29 cellular contexts compared by ENCODE assay signal in genomic region chr20:48156951-48157700, GRCh38.
"Had no signal": no experiment of that assay in that cellular context is flagged by ENCODE, and none has a peak within 500 bp of the region (broad histone marks: within the 10 kb centered on the region; RNA-seq: fewer than 3 reads in every experiment).

No MANE protein-coding gene starts in this region.

- H3K36me3 Mint-ChIP-seq: activated CD4-positive, alpha-beta memory T cell treated with anti-CD3 and anti-CD28 coated beads for 36 hours; activated CD8-positive, alpha-beta memory T cell treated with anti-CD3 and anti-CD28 coated beads, Interleukin-2, amount 10 ng/mL, durations not matched to agents 7 days and 5 days; activated naive CD4-positive, alpha-beta T cell treated with anti-CD3 and anti-CD28 coated beads, Interleukin-2, amount 10 ng/mL, durations not matched to agents 7 days and 5 days; brain had no signal

- H3K4me3 Mint-ChIP-seq: activated B cell treated with CpG ODN at 0.5 μM for 24 hours; activated CD4-positive, alpha-beta memory T cell treated with anti-CD3 and anti-CD28 coated beads for 36 hours; activated CD8-positive, alpha-beta memory T cell treated with anti-CD3 and anti-CD28 coated beads, Interleukin-2, amount 10 ng/mL, durations not matched to agents 7 days and 5 days; activated naive CD4-positive, alpha-beta T cell treated with anti-CD3 and anti-CD28 coated beads, Interleukin-2, amount 10 ng/mL, durations not matched to agents 7 days and 5 days; activated naive CD8-positive, alpha-beta T cell; activated naive CD8-positive, alpha-beta T cell treated with anti-CD3 and anti-CD28 coated beads, Interleukin-2, amount 50 U/mL, for 24 hours; brain had no signal

- H3K27ac ChIP-seq: VCaP had no signal

- H3K27ac Mint-ChIP-seq: activated B cell treated with CpG ODN at 0.5 μM for 24 hours; activated CD4-positive, alpha-beta memory T cell treated with anti-CD3 and anti-CD28 coated beads for 36 hours; activated CD8-positive, alpha-beta memory T cell treated with anti-CD3 and anti-CD28 coated beads, Interleukin-2, amount 10 ng/mL, durations not matched to agents 7 days and 5 days; activated naive CD4-positive, alpha-beta T cell treated with anti-CD3 and anti-CD28 coated beads, Interleukin-2, amount 10 ng/mL, durations not matched to agents 7 days and 5 days; activated naive CD8-positive, alpha-beta T cell; activated naive CD8-positive, alpha-beta T cell treated with anti-CD3 and anti-CD28 coated beads, Interleukin-2, amount 50 U/mL, for 24 hours had no signal

- H3K4me1 Mint-ChIP-seq: activated B cell treated with CpG ODN at 0.5 μM for 24 hours; activated CD8-positive, alpha-beta memory T cell treated with anti-CD3 and anti-CD28 coated beads, Interleukin-2, amount 10 ng/mL, durations not matched to agents 7 days and 5 days; activated naive CD4-positive, alpha-beta T cell treated with anti-CD3 and anti-CD28 coated beads, Interleukin-2, amount 10 ng/mL, durations not matched to agents 7 days and 5 days; activated naive CD8-positive, alpha-beta T cell treated with anti-CD3 and anti-CD28 coated beads, Interleukin-2, amount 50 U/mL, for 24 hours had no signal

- ATAC-seq: activated CD8-positive, alpha-beta memory T cell treated with anti-CD3 and anti-CD28 coated beads, Interleukin-2, amount 10 ng/mL, durations not matched to agents 7 days and 5 days; activated naive CD8-positive, alpha-beta T cell treated with anti-CD3 and anti-CD28 coated beads, Interleukin-2, amount 50 U/mL, for 24 hours; K562 had no signal

- H3K4me3 ChIP-seq: K562 had no signal

- DNase-seq: activated B cell treated with CpG ODN at 0.5 μM for 24 hours; activated CD4-positive, alpha-beta memory T cell treated with anti-CD3 and anti-CD28 coated beads for 36 hours; activated CD4-positive, alpha-beta T cell treated with anti-CD3 and anti-CD28 coated beads for 4 hours; activated CD4-positive, alpha-beta T cell treated with anti-CD3 and anti-CD28 coated beads, Interleukin-2, amount 50 U/mL, for 1 hour; activated CD4-positive, CD25-positive, alpha-beta regulatory T cell treated with anti-CD3 and anti-CD28 coated beads, Interleukin-2, amount 50 U/mL, for 72 hours; activated CD8-positive, alpha-beta memory T cell treated with anti-CD3 and anti-CD28 coated beads for 24 hours; activated CD8-positive, alpha-beta memory T cell treated with anti-CD3 and anti-CD28 coated beads, Interleukin-2, amount 10 ng/mL, durations not matched to agents 7 days and 5 days; activated CD8-positive, alpha-beta memory T cell treated with anti-CD3 and anti-CD28 coated beads, Interleukin-2, amount 50 U/mL, for 48 hours; activated effector memory CD4-positive, alpha-beta T cell treated with Interleukin-2 at 50 U/mL for 16 hours; activated naive CD4-positive, alpha-beta T cell treated with anti-CD3 and anti-CD28 coated beads, Interleukin-2, amount 10 ng/mL, durations not matched to agents 7 days and 5 days; activated naive CD8-positive, alpha-beta T cell treated with anti-CD3 and anti-CD28 coated beads, Interleukin-2, amount 50 U/mL, for 24 hours; activated T-cell treated with anti-CD3 and anti-CD28 coated beads, Interleukin-2, amount 50 U/mL, for 48 hours; NCI-H1048; NCI-H1105 treated with DMSO at 0.1 percent for 48 hours; NCI-H1436; NCI-H1694; NCI-H1930; NCI-H2081 treated with DMSO at 0.1 percent for 48 hours; NCI-H345; NCI-H524 treated with DMSO at 0.1 percent for 48 hours; Right ventricle myocardium superior; SW 1271; T-helper 1 cell; T-helper 2 cell; T-helper 9 cell had no signal
